In genomic region chr1:151720974-151721787, GRCh38 we compare ENCODE assay signal across 9 cellular contexts. TPM values are rescaled to one million over a fixed set of nuclear protein-coding genes. Genes with fewer than 3 reads are reported as not detected.
DNase-seq lines count a peak whose midpoint lies in the region; TF ChIP-seq lines count a peak whose summit lies in the region.
"Had no signal": no experiment of that assay in that cellular context is flagged by ENCODE, and none has a peak within 500 bp of the region (broad histone marks: within the 10 kb centered on the region; RNA-seq: fewer than 3 reads in every experiment).

Gene RIIAD1, plus strand, starts transcription at chr1:151721522. Its CDS starts 15 bp downstream, at chr1:151721537.

- peaks cover 7% of the 10 kb centered on the region for H3K4me1 ChIP-seq in MM.1S (ENCODE audit: low read length)
- peaks cover 17 to 22% of the 10 kb centered on the region in 2 experiments for H3K4me1 ChIP-seq in neutrophil (ENCODE audit: control insufficient read depth in 1 of 2, insufficient read depth in 1 of 2, low read depth in 1 of 2, low read length in 1 of 2)
- H3K4me1 ChIP-seq in vagina = peaks cover 33% of the 10 kb centered on the region

- H3F3A ChIP-seq in MM.1S (ENCODE audit: insufficient read depth, low read length) = peaks cover 10% of the 10 kb centered on the region

- no peak for TF ChIP-seq POLR2A in vagina (IDR thresholded peaks at IDR 0.05)

- peak; percentile 28 for DNase-seq in activated gamma-delta T cell (lab: John Stamatoyannopoulos, UW)
- DNase-seq in activated gamma-delta T cell treated with Interleukin-2 at 50 U/mL for 16 hours = no peak
- peak; percentile 61 for DNase-seq in MM.1S
- peak; percentile 28 for DNase-seq in activated T-cell treated with anti-CD3 and anti-CD28 coated beads for 48 hours (ENCODE audit: low read depth)
- DNase-seq in fibroblast of villous mesenchyme (ENCODE audit: low read depth) = peak; percentile 23
- DNase-seq in vagina (ENCODE audit: extremely low spot score in 2 of 2) = no peak
- no peak for DNase-seq in HK-2 (ENCODE audit: unreplicated experiment)

- H3K27me3 ChIP-seq in MM.1S (replicated peaks; ENCODE audit: insufficient read depth, low read length) (peaks cover 65% of the 10 kb centered on the region), neutrophil (peaks cover 99% of the 10 kb centered on the region), vagina (no peaks in the 10 kb centered on the region)

- H3K36me3 ChIP-seq in MM.1S (replicated peaks; ENCODE audit: insufficient read depth, low read length) = no peaks in the 10 kb centered on the region
- H3K36me3 ChIP-seq in neutrophil = no peaks in the 10 kb centered on the region
- no peaks in the 10 kb centered on the region for H3K36me3 ChIP-seq in vagina

- TF ChIP-seq CTCF in MM.1S (IDR thresholded peaks at IDR 0.05; ENCODE audit: low read length) (no peak), fibroblast of villous mesenchyme (IDR thresholded peaks at IDR 0.05; ENCODE audit: insufficient read depth, low read depth, low read length) (no peak), neutrophil (IDR thresholded peaks at IDR 0.05) (no peak), vagina (IDR thresholded peaks at IDR 0.05) (no peak)

- H4K20me1 ChIP-seq in MM.1S (ENCODE audit: insufficient read depth, low read length) = no peaks in the 10 kb centered on the region

- intact Hi-C loops in vagina (cut with DNase I) = no loop called here

- H2AFZ ChIP-seq in MM.1S (ENCODE audit: low read length) = peak within 1 kb of the TSS; percentile 83

- no peaks in the 10 kb centered on the region for H3K79me2 ChIP-seq in MM.1S (ENCODE audit: low read length)

- peak within 1 kb of the TSS; percentile 33; the same call in 1 of the 2 replicates for H3K27ac ChIP-seq in MM.1S (ENCODE audit: low read length)
- H3K27ac ChIP-seq in neutrophil = peak within 1 kb of the TSS; percentile 56
- H3K27ac ChIP-seq in vagina = peak within 1 kb of the TSS; percentile 58
- H3K27ac ChIP-seq: epithelial cell of prostate had no signal

- H3K9me3 ChIP-seq in MM.1S (replicated peaks; ENCODE audit: insufficient read depth, low read length) = no peaks in the 10 kb centered on the region
- no peaks in the 10 kb centered on the region for H3K9me3 ChIP-seq in neutrophil
- H3K9me3 ChIP-seq in vagina = no peaks in the 10 kb centered on the region

- H3K9me2 ChIP-seq in MM.1S (replicated peaks; ENCODE audit: insufficient read depth, low read length) = no peaks in the 10 kb centered on the region

- H3K4me2 ChIP-seq in MM.1S (ENCODE audit: low read depth, low read length) = peak within 1 kb of the TSS; percentile 90

- H3K9ac ChIP-seq in MM.1S (ENCODE audit: low read length) = peak within 1 kb of the TSS; percentile 23; the same call in 1 of the 2 replicates

- H3K4me3 ChIP-seq in MM.1S (ENCODE audit: low read length) = peak within 1 kb of the TSS; percentile 64
- peak within 1 kb of the TSS; percentile 39 for H3K4me3 ChIP-seq in fibroblast of villous mesenchyme (ENCODE audit: low read depth, low read length)
- H3K4me3 ChIP-seq in neutrophil (ENCODE audit: low read depth in 1 of 2, low read length in 1 of 2) = peak within 1 kb of the TSS; percentile 50 to 71
- H3K4me3 ChIP-seq in vagina = peak within 1 kb of the TSS; percentile 46 to 54

RNA-seq across cellular contexts. Expression of gene RIIAD1, which starts in this region (rescaled TPM):
- total RNA-seq in fibroblast of villous mesenchyme (0.64 TPM in 1 of 2 replicates, not detected in the other), vagina (not detected)

Comparison
In these comparisons a context has a peak if more than half of its experiments do, and no peak if none do; other contexts are left out.
1. DNase-seq: peak in activated gamma-delta T cell (single experiment), MM.1S (single experiment) and activated T-cell treated with anti-CD3 and anti-CD28 coated beads for 48 hours (single experiment); none in activated gamma-delta T cell treated with Interleukin-2 at 50 U/mL for 16 hours (single experiment), vagina (0 of 2) and HK-2 (single experiment).
2. Peak in DNase-seq and H3K4me3 ChIP-seq in fibroblast of villous mesenchyme; RNA of the gene not detected or under 1 TPM.
3. Peak in every context shown above with its lines, with median percentiles within 50 percentile points of each other: H3K27ac ChIP-seq and H3K4me3 ChIP-seq.